In genomic region chr13:86882835-86883234, GRCh38 we compare ENCODE assay signal across 2 cellular contexts.
TF ChIP-seq lines count a peak whose summit lies in the region.

No MANE protein-coding gene starts in this region.

TF ChIP-seq in IMR-90, 13 proteins besides CTCF, POLR2A, EP300 and RAD21:
- no peak for TF ChIP-seq RFX5 (IDR thresholded peaks at IDR 0.05; ENCODE audit: low read depth, low read length)
- TF ChIP-seq MAZ (IDR thresholded peaks at IDR 0.05; ENCODE audit: borderline replicate concordance, low read depth, low read length): no peak
- no peak for TF ChIP-seq BHLHE40 (IDR thresholded peaks at IDR 0.05; ENCODE audit: low read depth, low read length)
- TF ChIP-seq ELK1 (IDR thresholded peaks at IDR 0.05; ENCODE audit: borderline replicate concordance, low read depth, low read length): no peak
- no peak for TF ChIP-seq CEBPB (IDR thresholded peaks at IDR 0.05; ENCODE audit: low read depth, low read length)
- no peak for TF ChIP-seq MAFK (IDR thresholded peaks at IDR 0.05; ENCODE audit: low read depth, low read length)

TF ChIP-seq in H1, 55 proteins besides CTCF, POLR2A, EP300 and RAD21:
- TF ChIP-seq CTBP2 (IDR thresholded peaks at IDR 0.05; ENCODE audit: borderline replicate concordance, insufficient read depth, insufficient read length, low read length): no peak
- no peak for TF ChIP-seq ATF2 (IDR thresholded peaks at IDR 0.05; ENCODE audit: low read length)
- no peak for TF ChIP-seq USF2 (IDR thresholded peaks at IDR 0.05; ENCODE audit: low read length)
- TF ChIP-seq ASH2L (IDR thresholded peaks at IDR 0.05; ENCODE audit: low read length): no peak
